In the genomic region with DNA sequence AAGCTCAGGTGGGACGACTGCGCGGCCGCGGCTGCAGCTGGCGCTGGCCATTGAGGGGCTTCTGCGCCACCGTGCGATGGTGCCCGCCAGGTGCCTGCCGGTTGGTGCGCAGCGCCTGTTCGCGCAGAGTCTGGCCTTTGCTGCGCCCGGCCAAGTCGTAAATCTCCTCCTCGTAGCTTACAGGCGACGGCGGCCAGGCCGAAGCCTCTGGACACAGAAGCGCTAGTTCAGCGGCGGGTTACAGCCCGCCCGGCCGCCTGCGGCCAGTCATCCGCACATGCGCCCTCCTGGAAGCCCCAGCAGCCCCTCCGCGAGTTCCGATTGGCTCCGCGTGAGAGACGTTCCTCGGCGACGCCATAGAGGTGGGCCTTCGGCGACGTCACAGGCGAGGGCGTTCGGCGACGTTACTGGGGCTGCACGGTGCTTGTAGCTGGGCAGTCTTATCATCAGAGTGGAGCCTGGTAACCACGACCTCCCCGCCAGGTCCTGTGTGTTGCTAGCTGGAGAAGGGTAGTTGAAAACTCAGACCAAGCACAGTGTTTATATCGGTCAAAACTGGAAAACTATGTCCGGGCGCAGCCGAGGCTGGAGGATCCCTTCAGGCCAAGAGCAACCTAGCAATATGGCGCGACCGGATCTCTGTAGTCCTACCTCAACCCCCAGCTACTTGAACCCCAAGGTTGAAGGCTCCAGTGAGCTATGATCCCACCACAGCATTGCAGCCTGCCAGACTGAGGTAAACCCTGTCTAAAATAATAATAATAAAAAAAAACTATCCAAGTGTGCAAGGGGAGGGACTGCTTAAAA, we compare ENCODE assay signal across 27 cellular contexts.
DNase-seq lines count a peak whose midpoint lies in the region; ATAC-seq and TF ChIP-seq lines count a peak whose summit lies in the region.
"Had no signal": no experiment of that assay in that cellular context is flagged by ENCODE, and none has a peak within 500 bp of the region (broad histone marks: within the 10 kb centered on the region; RNA-seq: fewer than 3 reads in every experiment).

No MANE protein-coding gene starts in this region.

- H3K4me1 ChIP-seq in OCI-LY3 (ENCODE audit: low read length), result no peaks in the 10 kb centered on the region
- H3K4me1 ChIP-seq in HAP-1, result no peaks in the 10 kb centered on the region
- H3K4me1 ChIP-seq: foreskin keratinocyte had no signal

- DNase-seq in stimulated activated naive CD8-positive, alpha-beta T cell treated with anti-CD3 and anti-CD28 coated beads, Interleukin-15, amount 100 ng/mL, for 72 hours, result peak in 1 of 2 donors; percentile 8
- no peak for DNase-seq in stimulated activated naive CD8-positive, alpha-beta T cell treated with anti-CD3 and anti-CD28 coated beads, Interleukin-15, Interleukin-2, amounts not matched to agents 100 U/mL and 50 U/mL, for 24 hours
- DNase-seq in fibroblast of villous mesenchyme (ENCODE audit: low read depth) (peak; percentile 91), GM19240 (ENCODE audit: insufficient read length, low spot score) (no peak), foreskin melanocyte (no peak), NCI-H2227 (lab: John Stamatoyannopoulos, UW; ENCODE audit: unreplicated experiment) (no peak), HAP-1 (ENCODE audit: low spot score in 2 of 2) (no peak)
- DNase-seq: ACHN; activated CD4-positive, CD25-positive, alpha-beta regulatory T cell; activated CD8-positive, alpha-beta memory T cell treated with anti-CD3 and anti-CD28 coated beads for 24 hours; activated T-cell treated with anti-CD3 and anti-CD28 coated beads, Interleukin-2, amount 50 U/mL, for 48 hours; CD4-positive, CD25-positive, alpha-beta regulatory T cell; DMS153; foreskin keratinocyte; hypothalamus; kidney; mesendoderm; naive thymus-derived CD4-positive, alpha-beta T cell; NCI-H1105 treated with DMSO at 0.1 percent for 48 hours; NCI-H526 treated with DMSO at 0.1 percent for 48 hours; PC-9; stimulated activated CD4-positive, alpha-beta T cell treated with anti-CD3 and anti-CD28 coated beads, Interleukin-2, amount 100 ng/mL, for 24 hours; T-helper 9 cell had no signal

- no peaks in the 10 kb centered on the region for H3K27me3 Mint-ChIP-seq in stimulated activated naive CD8-positive, alpha-beta T cell treated with anti-CD3 and anti-CD28 coated beads, Interleukin-15, amount 100 ng/mL, for 72 hours
- H3K27me3 Mint-ChIP-seq: activated naive CD4-positive, alpha-beta T cell treated with anti-CD3 and anti-CD28 coated beads, Interleukin-2, amount 50 U/mL, for 24 hours; CD4-positive, CD25-positive, alpha-beta regulatory T cell; naive thymus-derived CD4-positive, alpha-beta T cell; stimulated activated naive CD8-positive, alpha-beta T cell treated with anti-CD3 and anti-CD28 coated beads, Interleukin-15, Interleukin-2, amounts not matched to agents 100 ng/mL and 50 ng/mL, for 24 hours had no signal

- TF ChIP-seq CTCF in OCI-LY3 (IDR thresholded peaks at IDR 0.05; ENCODE audit: low read depth, low read length), result no peak
- no peak for TF ChIP-seq CTCF in fibroblast of villous mesenchyme (IDR thresholded peaks at IDR 0.05; ENCODE audit: insufficient read depth, low read depth, low read length)

- H3K27me3 ChIP-seq in OCI-LY3 (ENCODE audit: low read depth, low read length), result no peaks in the 10 kb centered on the region
- H3K27me3 ChIP-seq in HAP-1 (ENCODE audit: low read depth), result no peaks in the 10 kb centered on the region
- H3K27me3 ChIP-seq: foreskin keratinocyte, ovary had no signal

- H4K20me1 ChIP-seq in OCI-LY3 (ENCODE audit: insufficient read depth, low read length), result no peaks in the 10 kb centered on the region

- no peaks in the 10 kb centered on the region for H3K4me1 Mint-ChIP-seq in stimulated activated naive CD8-positive, alpha-beta T cell treated with anti-CD3 and anti-CD28 coated beads, Interleukin-15, amount 100 ng/mL, for 72 hours
- H3K4me1 Mint-ChIP-seq: activated naive CD4-positive, alpha-beta T cell treated with anti-CD3 and anti-CD28 coated beads, Interleukin-2, amount 50 U/mL, for 24 hours; CD4-positive, CD25-positive, alpha-beta regulatory T cell; naive thymus-derived CD4-positive, alpha-beta T cell had no signal

- H3K9me3 ChIP-seq in OCI-LY3 (ENCODE audit: insufficient read depth, low read length) (no peaks in the 10 kb centered on the region), HAP-1 (no peaks in the 10 kb centered on the region)
- H3K9me3 ChIP-seq: ovary had no signal

- no peak overlapping the region for H3K4me3 Mint-ChIP-seq in stimulated activated naive CD8-positive, alpha-beta T cell treated with anti-CD3 and anti-CD28 coated beads, Interleukin-15, amount 100 ng/mL, for 72 hours
- H3K4me3 Mint-ChIP-seq: activated naive CD4-positive, alpha-beta T cell treated with anti-CD3 and anti-CD28 coated beads, Interleukin-2, amount 50 U/mL, for 24 hours; CD4-positive, CD25-positive, alpha-beta regulatory T cell; naive thymus-derived CD4-positive, alpha-beta T cell; stimulated activated naive CD8-positive, alpha-beta T cell treated with anti-CD3 and anti-CD28 coated beads, Interleukin-15, Interleukin-2, amounts not matched to agents 100 ng/mL and 50 ng/mL, for 24 hours had no signal

- H2AFZ ChIP-seq in OCI-LY3 (ENCODE audit: low read depth, low read length), result no peak overlapping the region
- H2AFZ ChIP-seq: PC-9 had no signal

- H3K4me2 ChIP-seq in OCI-LY3 (ENCODE audit: low read length), result no peak overlapping the region
- H3K4me2 ChIP-seq: PC-9 had no signal

- H3K36me3 ChIP-seq in OCI-LY3 (replicated peaks; ENCODE audit: low read depth, low read length) (no peaks in the 10 kb centered on the region), HAP-1 (replicated peaks) (no peaks in the 10 kb centered on the region)
- H3K36me3 ChIP-seq: ovary had no signal

- peaks cover 0 to 7% of the 10 kb centered on the region in 2 donors for H3K9me3 Mint-ChIP-seq in stimulated activated naive CD8-positive, alpha-beta T cell treated with anti-CD3 and anti-CD28 coated beads, Interleukin-15, amount 100 ng/mL, for 72 hours
- H3K9me3 Mint-ChIP-seq: activated naive CD4-positive, alpha-beta T cell treated with anti-CD3 and anti-CD28 coated beads, Interleukin-2, amount 50 U/mL, for 24 hours; stimulated activated naive CD8-positive, alpha-beta T cell treated with anti-CD3 and anti-CD28 coated beads, Interleukin-15, Interleukin-2, amounts not matched to agents 100 ng/mL and 50 ng/mL, for 24 hours had no signal

- H3K27ac Mint-ChIP-seq in stimulated activated naive CD8-positive, alpha-beta T cell treated with anti-CD3 and anti-CD28 coated beads, Interleukin-15, amount 100 ng/mL, for 72 hours, result peak overlapping the region in 1 of 2 donors; percentile 69
- H3K27ac Mint-ChIP-seq: activated naive CD4-positive, alpha-beta T cell treated with anti-CD3 and anti-CD28 coated beads, Interleukin-2, amount 50 U/mL, for 24 hours; CD4-positive, CD25-positive, alpha-beta regulatory T cell; naive thymus-derived CD4-positive, alpha-beta T cell; stimulated activated naive CD8-positive, alpha-beta T cell treated with anti-CD3 and anti-CD28 coated beads, Interleukin-15, Interleukin-2, amounts not matched to agents 100 ng/mL and 50 ng/mL, for 24 hours had no signal

- no peak overlapping the region; the same call in 1 of the 2 replicates for H3K9ac ChIP-seq in OCI-LY3 (ENCODE audit: low read length)

- peak overlapping the region; percentile 52; the same call in 1 of the 2 replicates for H3K4me3 ChIP-seq in OCI-LY3 (ENCODE audit: low read length)
- peak overlapping the region; percentile 65 for H3K4me3 ChIP-seq in fibroblast of villous mesenchyme (ENCODE audit: low read depth, low read length)
- H3K4me3 ChIP-seq in HAP-1, result no peak overlapping the region
- H3K4me3 ChIP-seq: ovary, PC-9 had no signal

- H3K79me2 ChIP-seq in OCI-LY3 (ENCODE audit: low read length), result no peaks in the 10 kb centered on the region

- in situ Hi-C loops in HAP-1 (cut with MboI; ENCODE audit: low sequenced_read_pairs), result no loop called here

- peak; percentile 39 for ATAC-seq in stimulated activated naive CD8-positive, alpha-beta T cell treated with anti-CD3 and anti-CD28 coated beads, Interleukin-15, amount 100 ng/mL, for 72 hours
- ATAC-seq in stimulated activated naive CD8-positive, alpha-beta T cell treated with anti-CD3 and anti-CD28 coated beads, Interleukin-15, Interleukin-2, amounts not matched to agents 100 U/mL and 50 U/mL, for 24 hours, result no peak
- ATAC-seq: foreskin keratinocyte; naive thymus-derived CD4-positive, alpha-beta T cell had no signal

- no peak overlapping the region for H3K27ac ChIP-seq in OCI-LY3 (ENCODE audit: low read length)
- H3K27ac ChIP-seq: foreskin keratinocyte, ovary, PC-9 had no signal
